Comparison of ENCODE assay signal across 10 cellular contexts in the genomic region with DNA sequence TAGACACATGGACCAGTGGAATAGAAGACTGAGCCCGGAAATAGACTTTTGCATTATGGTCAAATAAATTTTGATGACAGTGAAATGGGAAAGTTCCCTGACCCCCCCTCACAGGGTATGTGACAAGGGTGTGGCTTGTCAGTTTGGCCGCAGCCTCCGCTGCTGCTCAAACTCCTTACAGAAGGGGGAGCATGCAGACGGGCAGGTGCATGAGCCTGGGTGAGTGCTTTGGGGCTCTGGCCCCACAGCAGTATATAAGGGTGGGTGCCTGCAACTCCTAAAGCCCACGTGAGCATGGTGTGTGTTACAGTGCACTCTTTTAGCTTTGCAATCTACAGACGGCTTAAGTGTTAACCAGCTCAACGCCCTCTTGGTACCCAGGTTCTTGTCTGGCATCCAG. TPM values are rescaled to one million over a fixed set of nuclear protein-coding genes. Genes with fewer than 3 reads are reported as not detected.
"Had no signal": no experiment of that assay in that cellular context is flagged by ENCODE, and none has a peak within 500 bp of the region (broad histone marks: within the 10 kb centered on the region; RNA-seq: fewer than 3 reads in every experiment).

No MANE protein-coding gene starts in this region.

- H3K4me1 ChIP-seq: HAP-1 had no signal

- H3K9ac ChIP-seq: GM23248 had no signal

- H3K27ac ChIP-seq: GM23248, HL-60 had no signal

- DNase-seq: GM23248, GOT3, H7, HFFc6, IMR-90 had no signal

- H3K4me3 ChIP-seq: GM23248, HAP-1 had no signal

- H3K4me3 Mint-ChIP-seq: HFFc6 had no signal

- H3K27ac Mint-ChIP-seq: HFFc6 had no signal

- H3K36me3 ChIP-seq: HAP-1 had no signal

- H3K9me3 Mint-ChIP-seq: HFFc6 had no signal

- ATAC-seq: HCT116 had no signal

- H2AFZ ChIP-seq: GM23248 had no signal

RNA-seq across cellular contexts. Expression of a gene that starts 21.9 kb away (rescaled TPM):
- total RNA-seq: H4, H7, IMR-90 had no signal

RNA-seq across cellular contexts. Expression of a gene that starts 30.9 kb away (rescaled TPM):
- total RNA-seq: GM23248, H4, HFFc6, HT1080, IMR-90 had no signal
